Comparison of ENCODE assay signal across 8 cellular contexts in genomic region chr6:90284745-90285481, GRCh38. TPM values are rescaled to one million over a fixed set of nuclear protein-coding genes. Genes with fewer than 3 reads are reported as not detected.
DNase-seq lines count a peak whose midpoint lies in the region; ATAC-seq and TF ChIP-seq lines count a peak whose summit lies in the region.

No MANE protein-coding gene starts in this region.

- WGBS in esophagus muscularis mucosa: 21% methylated on average over 7 of the region's 7 CpGs
- no CpG with 5 or more reads among the region's 7 CpGs for WGBS in trophoblast cell (ENCODE audit: extremely low coverage, insufficient coverage, insufficient read length)

- no peak overlapping the region for H3K4ac ChIP-seq in trophoblast cell (ENCODE audit: low read depth, low read length)

- H2BK12ac ChIP-seq in trophoblast cell (ENCODE audit: low read length): peak overlapping the region; percentile 77

- H3K4me3 ChIP-seq in esophagus muscularis mucosa (peak overlapping the region; percentile 31 to 41 (median 34)), trophoblast cell (ENCODE audit: low read depth, low read length) (no peak overlapping the region)

- H3K36me3 ChIP-seq in esophagus muscularis mucosa: no peaks in the 10 kb centered on the region
- no peaks in the 10 kb centered on the region for H3K36me3 ChIP-seq in trophoblast cell (ENCODE audit: control insufficient read depth in 1 of 2, insufficient read depth in 2 of 2, low read length in 2 of 2)

- no peak for TF ChIP-seq POLR2A in esophagus muscularis mucosa (IDR thresholded peaks at IDR 0.05; ENCODE audit: low read depth)

- no peaks in the 10 kb centered on the region for H3K79me2 ChIP-seq in trophoblast cell (ENCODE audit: control insufficient read depth, insufficient read depth, low read length, poor library complexity)

- peak overlapping the region; percentile 40 to 60 (median 55) for H3K27ac ChIP-seq in esophagus muscularis mucosa (replicated peaks in 1 of 4)
- H3K27ac ChIP-seq in trophoblast cell (ENCODE audit: low read depth, low read length): peak overlapping the region; percentile 28

- no peak overlapping the region for H3K4me2 ChIP-seq in trophoblast cell (ENCODE audit: low read length)

- H2AK5ac ChIP-seq in trophoblast cell (ENCODE audit: low read length): no peak overlapping the region

- H3K23ac ChIP-seq in trophoblast cell (ENCODE audit: low read length): no peak overlapping the region

- ATAC-seq in GM18907 (IDR thresholded peaks at IDR 0.05; ENCODE audit: unreplicated experiment) (peak; percentile 81), HG03103 (IDR thresholded peaks at IDR 0.05; ENCODE audit: low read depth, unreplicated experiment) (peak; percentile 89), T-cell (replicated peaks in 1 of 4) (peak; percentile 15 to 46 (median 30))

- POLR2A ChIA-PET in T-cell (lab: Charles Lee): interaction anchor here (0.5 to 2.1 kb wide), 10 partner anchors 9 to 180 kb away, joined by 3 to 10 read pairs (median 4); no protein-coding TSS in a partner anchor

- peak; percentile 11 for DNase-seq in ACHN
- no peak for DNase-seq in T-cell
- no peak for DNase-seq in esophagus muscularis mucosa (ENCODE audit: extremely low spot score)
- DNase-seq in trophoblast cell: no peak
- no peak for DNase-seq in LoVo (ENCODE audit: low spot score)
- DNase-seq in posterior vena cava (ENCODE audit: low spot score): no peak

- CTCF ChIA-PET in T-cell (lab: Charles Lee): interaction anchor here (0.6 to 2.3 kb wide), 9 partner anchors 10 to 344 kb away, joined by 3 to 16 read pairs (median 5); no protein-coding TSS in a partner anchor

- H4K91ac ChIP-seq in trophoblast cell (ENCODE audit: low read depth, low read length): no peak overlapping the region

- H3K4me1 ChIP-seq in esophagus muscularis mucosa (peaks cover 21 to 28% (median 26%) of the 10 kb centered on the region in 4 donors), trophoblast cell (ENCODE audit: control insufficient read depth in 1 of 2, insufficient read depth in 2 of 2, low read length in 2 of 2) (peaks cover 2 to 3% of the 10 kb centered on the region in 2 experiments)

- H2AFZ ChIP-seq in trophoblast cell (ENCODE audit: insufficient read depth, low read length, poor library complexity): no peak overlapping the region

- intact Hi-C loops in esophagus muscularis mucosa (cut with DNase I) (loop anchor here (5.0 kb wide), 1 partner anchor 68 kb away; no protein-coding TSS in a partner anchor), posterior vena cava (cut with DNase I) (no loop called here)

- H3K9ac ChIP-seq in trophoblast cell (ENCODE audit: low read length): no peak overlapping the region

- peak overlapping the region; percentile 78 to 90 (median 84) for H3K4me3 Mint-ChIP-seq in T-cell

- no peak for TF ChIP-seq EP300 in esophagus muscularis mucosa (IDR thresholded peaks at IDR 0.05)

- peaks cover 87 to 95% (median 89%) of the 10 kb centered on the region in 3 donors for H3K4me1 Mint-ChIP-seq in T-cell

- no peak overlapping the region for H3K18ac ChIP-seq in trophoblast cell (ENCODE audit: low read length)

- no peak overlapping the region for H4K12ac ChIP-seq in trophoblast cell (ENCODE audit: low read depth, low read length)

- H3K14ac ChIP-seq in trophoblast cell (ENCODE audit: low read length): no peak overlapping the region

- no peaks in the 10 kb centered on the region for H3K9me3 ChIP-seq in esophagus muscularis mucosa
- H3K9me3 ChIP-seq in trophoblast cell (ENCODE audit: insufficient read depth, low read depth, low read length): no peaks in the 10 kb centered on the region

- H2BK5ac ChIP-seq in trophoblast cell (ENCODE audit: low read depth, low read length, poor library complexity): peak overlapping the region; percentile 64

- peaks cover 22% of the 10 kb centered on the region for H3K36me3 Mint-ChIP-seq in T-cell

- no peak overlapping the region for H4K8ac ChIP-seq in trophoblast cell (ENCODE audit: low read depth, low read length)

- TF ChIP-seq CTCF in esophagus muscularis mucosa (IDR thresholded peaks at IDR 0.05): no peak

- peak overlapping the region; percentile 94 to 98 for H3K27ac Mint-ChIP-seq in T-cell

- peaks cover 2% of the 10 kb centered on the region for H3K79me1 ChIP-seq in trophoblast cell (ENCODE audit: low read length)

- H2BK120ac ChIP-seq in trophoblast cell (ENCODE audit: insufficient read depth, low read length, poor library complexity): no peak overlapping the region

- peaks cover 0 to 4% (median 3%) of the 10 kb centered on the region in 3 donors for H3K9me3 Mint-ChIP-seq in T-cell

- no peaks in the 10 kb centered on the region for H3K27me3 ChIP-seq in esophagus muscularis mucosa
- no peaks in the 10 kb centered on the region for H3K27me3 ChIP-seq in trophoblast cell (ENCODE audit: insufficient read depth, low read length)

- in situ Hi-C loops in ACHN (cut with HindIII; ENCODE audit: low pct_ligation_motif_present, low pct_unique_long_range_greater_than_20kb, low sequenced_read_pairs): no loop called here

- no peaks in the 10 kb centered on the region for H3K27me3 Mint-ChIP-seq in T-cell

RNA-seq across cellular contexts. Expression of gene BACH2, which starts 11.7 kb away (rescaled TPM):
- total RNA-seq in T-cell (100 to 1,000 TPM in 2 of 5 donors, 10 to 100 TPM in 3; 81.9 to 196 (median 96.7) TPM), esophagus muscularis mucosa (1 to 10 TPM; 4.2 to 9.8 (median 5.8) TPM), posterior vena cava (1 to 10 TPM; 3.9 to 4.5 TPM)
- polyA plus RNA-seq in trophoblast cell (2013): 4.4 and 5.2 TPM in 2 replicates

Comparison
In these comparisons a context has a peak if more than half of its experiments do, and no peak if none do; other contexts are left out.
1. ATAC-seq: peak in every context shown above with its lines; median percentile 89 in HG03103; 81 in GM18907; 30 in T-cell.
2. RNA of gene BACH2, which starts 11.7 kb away (total RNA-seq): 81.9 to 196 TPM in T-cell; 4.2 to 9.8 TPM in esophagus muscularis mucosa and 3.9 to 4.5 TPM in posterior vena cava; every median in the first group is over 4 times any median in the second.